8 cellular contexts compared by ENCODE assay signal in the genomic region with DNA sequence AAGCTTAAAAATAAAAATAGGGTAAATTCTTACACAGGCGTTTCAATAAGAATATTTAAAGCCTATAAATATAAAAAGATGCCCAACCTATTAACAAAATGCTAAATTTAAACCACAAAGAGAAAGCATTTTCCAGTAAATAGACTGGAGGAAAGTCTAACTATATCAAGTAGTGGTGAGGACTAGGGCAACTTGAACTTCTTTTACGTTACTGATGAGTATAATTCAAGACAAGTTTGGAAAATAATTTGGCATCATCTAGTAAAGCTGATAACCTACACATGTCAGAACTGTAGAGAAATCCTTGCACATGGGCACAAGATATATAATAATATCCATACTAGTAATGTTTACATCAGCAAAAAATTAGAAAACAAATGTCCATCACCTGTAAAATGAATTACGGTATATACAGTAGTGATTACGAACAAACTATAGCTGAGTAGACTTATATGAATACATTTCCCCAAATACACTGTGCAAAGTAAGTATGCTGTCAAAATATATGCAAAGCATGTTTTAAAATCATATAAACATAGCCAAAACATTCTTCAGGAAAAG.
"Had no signal": no experiment of that assay in that cellular context is flagged by ENCODE, and none has a peak within 500 bp of the region (broad histone marks: within the 10 kb centered on the region; RNA-seq: fewer than 3 reads in every experiment).

No MANE protein-coding gene starts in this region.

- H2AFZ ChIP-seq: GM23338 had no signal

- H3K4me3 ChIP-seq: GM23338 had no signal

- H3K4me2 ChIP-seq: GM23338 had no signal

- DNase-seq: H9, HCEC 1CT, HFFc6, KG1 had no signal

- FAIRE-seq: H1, H54 had no signal

- H3K27ac ChIP-seq: HL-60 had no signal

- ATAC-seq: GM23338 had no signal
